ENCODE assay signal across 1 cellular context in the genomic region with DNA sequence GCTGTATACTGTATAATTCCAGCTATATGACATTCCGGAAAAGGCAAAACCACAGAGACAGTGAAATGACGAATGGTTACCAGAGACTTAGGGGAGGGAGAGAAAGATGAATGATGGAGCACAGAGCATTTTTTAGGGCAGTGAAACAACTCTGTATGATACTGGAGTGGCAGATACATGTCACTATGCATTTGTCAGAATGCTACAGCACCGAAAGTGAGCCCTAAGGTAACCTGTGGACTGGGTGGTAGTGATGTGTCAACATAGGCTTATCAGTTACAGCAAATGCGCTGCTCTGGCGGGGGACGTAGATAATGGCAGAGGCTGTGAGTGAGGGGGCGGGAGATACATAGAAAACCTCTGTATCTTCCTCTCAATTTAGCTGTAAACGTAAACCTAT.
A peak's percentile ranks its signal among the peaks of the same experiment; 100 is the strongest.
TF ChIP-seq lines count a peak whose summit lies in the region.

No MANE protein-coding gene starts in this region.

TF ChIP-seq in K562, 482 proteins besides CTCF, POLR2A, EP300 and RAD21 (continued from another document and continues in another):
- TF ChIP-seq RREB1 (CRISPR knock-in tag; IDR thresholded peaks at IDR 0.05) (no peak), SP1 (CRISPR knock-in tag; IDR thresholded peaks at IDR 0.05) (no peak), MTF1 (CRISPR knock-in tag; IDR thresholded peaks at IDR 0.05; ENCODE audit: borderline replicate concordance) (no peak), KLF16 (IDR thresholded peaks at IDR 0.05) (peak; percentile 81; the same call in 1 of the 2 replicates), ZNF253 (CRISPR knock-in tag; conservative IDR thresholded peaks at IDR 0.05) (no peak), TARDBP (IDR thresholded peaks at IDR 0.05) (no peak), THAP12 (CRISPR knock-in tag; IDR thresholded peaks at IDR 0.05) (no peak), ZMIZ1 (IDR thresholded peaks at IDR 0.05; ENCODE audit: low read depth in 2 of 2, low read length in 2 of 2) (peak in 1 of 2 experiments; percentile 82; a peak in 2 of 4 replicates), ZNF224 (CRISPR knock-in tag; IDR thresholded peaks at IDR 0.05) (no peak), ZFPM2 (CRISPR knock-in tag; IDR thresholded peaks at IDR 0.05) (no peak), HDAC8 (tag; IDR thresholded peaks at IDR 0.05) (no peak), TCFL5 (CRISPR knock-in tag; conservative IDR thresholded peaks at IDR 0.05) (no peak), RFX5 (IDR thresholded peaks at IDR 0.05; ENCODE audit: low read depth, low read length) (no peak), PPARD (CRISPR knock-in tag; IDR thresholded peaks at IDR 0.05) (no peak), ZNF12 (CRISPR knock-in tag; IDR thresholded peaks at IDR 0.05) (no peak), THRB (CRISPR knock-in tag; conservative IDR thresholded peaks at IDR 0.05) (no peak), DIDO1 (tag; IDR thresholded peaks at IDR 0.05; ENCODE audit: low read depth) (no peak), SNIP1 (IDR thresholded peaks at IDR 0.05; ENCODE audit: low read depth) (no peak), TGIF2 (CRISPR knock-in tag; IDR thresholded peaks at IDR 0.05) (no peak), MCM7 (IDR thresholded peaks at IDR 0.05) (no peak), ZNF830 (CRISPR knock-in tag; IDR thresholded peaks at IDR 0.05) (no peak), NR3C1 (CRISPR knock-in tag; IDR thresholded peaks at IDR 0.05) (no peak), ZFP1 (CRISPR knock-in tag; IDR thresholded peaks at IDR 0.05) (no peak)
- TF ChIP-seq, protein P1, sequence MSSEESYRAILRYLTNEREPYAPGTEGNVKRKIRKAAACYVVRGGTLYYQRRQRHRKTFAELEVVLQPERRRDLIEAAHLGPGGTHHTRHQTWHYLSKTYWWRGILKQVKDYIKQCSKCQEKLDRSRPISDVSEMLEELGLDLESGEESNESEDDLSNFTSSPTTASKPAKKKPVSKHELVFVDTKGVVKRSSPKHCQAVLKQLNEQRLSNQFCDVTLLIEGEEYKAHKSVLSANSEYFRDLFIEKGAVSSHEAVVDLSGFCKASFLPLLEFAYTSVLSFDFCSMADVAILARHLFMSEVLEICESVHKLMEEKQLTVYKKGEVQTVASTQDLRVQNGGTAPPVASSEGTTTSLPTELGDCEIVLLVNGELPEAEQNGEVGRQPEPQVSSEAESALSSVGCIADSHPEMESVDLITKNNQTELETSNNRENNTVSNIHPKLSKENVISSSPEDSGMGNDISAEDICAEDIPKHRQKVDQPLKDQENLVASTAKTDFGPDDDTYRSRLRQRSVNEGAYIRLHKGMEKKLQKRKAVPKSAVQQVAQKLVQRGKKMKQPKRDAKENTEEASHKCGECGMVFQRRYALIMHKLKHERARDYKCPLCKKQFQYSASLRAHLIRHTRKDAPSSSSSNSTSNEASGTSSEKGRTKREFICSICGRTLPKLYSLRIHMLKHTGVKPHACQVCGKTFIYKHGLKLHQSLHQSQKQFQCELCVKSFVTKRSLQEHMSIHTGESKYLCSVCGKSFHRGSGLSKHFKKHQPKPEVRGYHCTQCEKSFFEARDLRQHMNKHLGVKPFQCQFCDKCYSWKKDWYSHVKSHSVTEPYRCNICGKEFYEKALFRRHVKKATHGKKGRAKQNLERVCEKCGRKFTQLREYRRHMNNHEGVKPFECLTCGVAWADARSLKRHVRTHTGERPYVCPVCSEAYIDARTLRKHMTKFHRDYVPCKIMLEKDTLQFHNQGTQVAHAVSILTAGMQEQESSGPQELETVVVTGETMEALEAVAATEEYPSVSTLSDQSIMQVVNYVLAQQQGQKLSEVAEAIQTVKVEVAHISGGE (CRISPR knock-in tag; IDR thresholded peaks at IDR 0.05): no peak
- TF ChIP-seq, protein P2, sequence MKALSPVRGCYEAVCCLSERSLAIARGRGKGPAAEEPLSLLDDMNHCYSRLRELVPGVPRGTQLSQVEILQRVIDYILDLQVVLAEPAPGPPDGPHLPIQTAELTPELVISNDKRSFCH (CRISPR knock-in tag; IDR thresholded peaks at IDR 0.05): no peak
- TF ChIP-seq, protein P2 (tag; IDR thresholded peaks at IDR 0.05): no peak
- TF ChIP-seq, protein P3, sequence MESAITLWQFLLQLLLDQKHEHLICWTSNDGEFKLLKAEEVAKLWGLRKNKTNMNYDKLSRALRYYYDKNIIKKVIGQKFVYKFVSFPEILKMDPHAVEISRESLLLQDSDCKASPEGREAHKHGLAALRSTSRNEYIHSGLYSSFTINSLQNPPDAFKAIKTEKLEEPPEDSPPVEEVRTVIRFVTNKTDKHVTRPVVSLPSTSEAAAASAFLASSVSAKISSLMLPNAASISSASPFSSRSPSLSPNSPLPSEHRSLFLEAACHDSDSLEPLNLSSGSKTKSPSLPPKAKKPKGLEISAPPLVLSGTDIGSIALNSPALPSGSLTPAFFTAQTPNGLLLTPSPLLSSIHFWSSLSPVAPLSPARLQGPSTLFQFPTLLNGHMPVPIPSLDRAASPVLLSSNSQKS (CRISPR knock-in tag; IDR thresholded peaks at IDR 0.05): no peak
- TF ChIP-seq, protein P4, sequence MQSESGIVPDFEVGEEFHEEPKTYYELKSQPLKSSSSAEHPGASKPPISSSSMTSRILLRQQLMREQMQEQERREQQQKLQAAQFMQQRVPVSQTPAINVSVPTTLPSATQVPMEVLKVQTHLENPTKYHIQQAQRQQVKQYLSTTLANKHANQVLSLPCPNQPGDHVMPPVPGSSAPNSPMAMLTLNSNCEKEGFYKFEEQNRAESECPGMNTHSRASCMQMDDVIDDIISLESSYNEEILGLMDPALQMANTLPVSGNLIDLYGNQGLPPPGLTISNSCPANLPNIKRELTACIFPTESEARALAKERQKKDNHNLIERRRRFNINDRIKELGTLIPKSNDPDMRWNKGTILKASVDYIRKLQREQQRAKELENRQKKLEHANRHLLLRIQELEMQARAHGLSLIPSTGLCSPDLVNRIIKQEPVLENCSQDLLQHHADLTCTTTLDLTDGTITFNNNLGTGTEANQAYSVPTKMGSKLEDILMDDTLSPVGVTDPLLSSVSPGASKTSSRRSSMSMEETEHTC (IDR thresholded peaks at IDR 0.05): no peak
